In the genomic region with DNA sequence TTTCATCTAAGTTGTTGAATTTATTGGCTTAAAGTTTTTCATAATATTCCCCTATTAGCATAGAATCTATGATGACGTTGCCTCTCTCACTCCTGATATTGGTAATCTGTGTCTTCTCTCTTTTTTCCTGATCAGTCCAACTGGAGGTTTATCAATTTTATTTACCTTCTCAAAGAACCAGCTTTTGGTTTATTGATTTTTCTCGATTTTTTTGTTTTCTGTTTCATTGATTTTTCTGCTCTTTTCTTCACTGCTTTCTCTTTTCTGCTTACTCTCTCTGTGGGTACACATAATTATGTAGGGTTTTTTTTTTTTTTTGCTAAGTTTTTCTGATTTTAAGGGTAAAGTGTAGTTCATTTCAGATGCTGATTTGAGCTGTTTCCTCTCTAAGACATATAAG, we compare ENCODE assay signal across 25 cellular contexts.
"Had no signal": no experiment of that assay in that cellular context is flagged by ENCODE, and none has a peak within 500 bp of the region (broad histone marks: within the 10 kb centered on the region; RNA-seq: fewer than 3 reads in every experiment).

No MANE protein-coding gene starts in this region.

- H3K27ac ChIP-seq: colonic mucosa, left lung, lower lobe of right lung, neutrophil, skin epidermis, tibial artery, upper lobe of right lung, WERI-Rb-1 had no signal

- H3K27me3 ChIP-seq: colonic mucosa, left lung, neutrophil, stomach, tibial artery, upper lobe of right lung had no signal

- H3K36me3 Mint-ChIP-seq: activated naive CD4-positive, alpha-beta T cell treated with anti-CD3 and anti-CD28 coated beads, Interleukin-2, amount 50 U/mL, for 72 hours had no signal

- H3K9me3 Mint-ChIP-seq: activated naive CD4-positive, alpha-beta T cell treated with anti-CD3 and anti-CD28 coated beads, Interleukin-2, amount 50 U/mL, for 72 hours; activated T-helper 2 cell treated with anti-CD3 and anti-CD28 coated beads, Interferon-gamma antibody, Interleukin-2, Interleukin-4, amounts not matched to agents 10 μg/mL and 5 μg/mL and 100 μg/mL, durations not matched to agents 14 hours and 24 hours and 36 hours; stimulated activated memory B cell treated with anti-CD40 and anti-IgM and Interleukin-4, amounts not matched to agents 10 μg/mL and 1 μg/mL and 100 μg/mL, for 72 hours had no signal

- H3K9me3 ChIP-seq: colonic mucosa, left lung, lower lobe of right lung, neutrophil, stomach, tibial artery, upper lobe of right lung had no signal

- H3K27ac Mint-ChIP-seq: activated naive CD4-positive, alpha-beta T cell treated with anti-CD3 and anti-CD28 coated beads, Interleukin-2, amount 50 U/mL, for 72 hours; activated T-helper 2 cell treated with anti-CD3 and anti-CD28 coated beads, Interferon-gamma antibody, Interleukin-2, Interleukin-4, amounts not matched to agents 10 μg/mL and 5 μg/mL and 100 μg/mL, durations not matched to agents 14 hours and 24 hours and 36 hours; stimulated activated memory B cell treated with anti-CD40 and anti-IgM and Interleukin-4, amounts not matched to agents 10 μg/mL and 1 μg/mL and 100 μg/mL, for 72 hours had no signal

- DNase-seq: activated CD4-positive, alpha-beta T cell treated with anti-CD3 and anti-CD28 coated beads for 48 hours; activated CD4-positive, alpha-beta T cell treated with anti-CD3 and anti-CD28 coated beads, Interleukin-2, amount 50 U/mL, for 48 hours; activated CD8-positive, alpha-beta memory T cell treated with anti-CD3 and anti-CD28 coated beads for 24 hours; activated CD8-positive, alpha-beta memory T cell treated with anti-CD3 and anti-CD28 coated beads, Interleukin-2, amount 50 U/mL, for 4 hours; activated naive CD4-positive, alpha-beta T cell; activated T-cell treated with anti-CD3 and anti-CD28 coated beads, Interleukin-2, amount 50 U/mL, for 1 hour; cerebellar nuclear complex; colonic mucosa; effector CD8-positive, alpha-beta T cell; left lung; lower lobe of right lung; mesendoderm; stimulated activated CD4-positive, alpha-beta T cell treated with anti-CD3 and anti-CD28 coated beads, Interleukin-1b, Interleukin-23, amount 100 ng/mL, for 48 hours; stimulated activated CD4-positive, alpha-beta T cell treated with anti-CD3 and anti-CD28 coated beads, Interleukin-4, amount 100 ng/mL, for 4 hours; stimulated activated CD8-positive, alpha-beta memory T cell treated with anti-CD3 and anti-CD28 coated beads, Interleukin-4, amount 100 ng/mL, for 48 hours; stomach; tibial artery; upper lobe of right lung; WERI-Rb-1 had no signal

- H3K27me3 Mint-ChIP-seq: stimulated activated memory B cell treated with anti-CD40 and anti-IgM and Interleukin-4, amounts not matched to agents 10 μg/mL and 1 μg/mL and 100 μg/mL, for 72 hours had no signal

- H3K4me3 Mint-ChIP-seq: nephron; stimulated activated memory B cell treated with anti-CD40 and anti-IgM and Interleukin-4, amounts not matched to agents 10 μg/mL and 1 μg/mL and 100 μg/mL, for 72 hours had no signal
